In the genomic region with DNA sequence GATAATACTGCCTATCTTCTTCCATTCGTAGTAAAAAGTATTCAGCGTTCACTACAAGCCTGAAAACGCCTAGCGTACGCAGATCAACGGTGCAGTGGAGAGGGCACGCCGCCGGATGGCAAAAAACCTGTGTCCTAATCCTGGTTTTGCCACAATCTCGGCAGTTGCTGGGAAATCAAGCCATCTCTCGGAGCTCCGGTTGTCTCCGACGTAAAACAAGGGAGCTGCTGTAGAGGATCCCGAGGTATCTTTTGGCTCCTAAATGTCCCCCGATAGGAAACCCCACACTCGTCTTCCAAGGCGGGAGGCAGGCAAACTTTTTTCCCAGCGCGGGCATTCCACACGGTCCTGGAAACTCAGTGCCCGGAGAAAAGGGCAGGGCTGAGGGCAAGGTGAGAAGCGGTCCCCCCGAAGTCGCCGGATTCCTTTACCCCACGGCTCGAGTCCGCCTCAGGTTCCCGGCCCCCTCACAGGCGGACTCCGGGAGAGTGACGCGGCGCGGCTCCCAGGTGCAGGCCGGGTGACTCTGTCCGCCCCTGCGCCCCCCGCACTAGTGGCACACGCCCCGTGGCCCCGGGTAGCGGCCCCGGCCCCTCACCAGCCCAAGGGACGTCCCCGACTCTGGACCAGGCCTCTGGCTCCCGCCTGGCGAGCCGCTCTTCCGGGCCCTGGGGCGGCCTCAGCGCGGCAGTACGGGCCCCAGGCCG, we compare ENCODE assay signal across 8 cellular contexts. TPM values are rescaled to one million over a fixed set of nuclear protein-coding genes. Genes with fewer than 3 reads are reported as not detected.
DNase-seq lines count a peak whose midpoint lies in the region; ATAC-seq lines count a peak whose summit lies in the region.

No MANE protein-coding gene starts in this region.

- H3K27ac Mint-ChIP-seq in activated CD4-positive, alpha-beta T cell treated with anti-CD3 and anti-CD28 coated beads, Interleukin-2, amount 10 ng/mL, durations not matched to agents 7 days and 5 days = peak overlapping the region; percentile 90
- H3K27ac Mint-ChIP-seq in effector memory CD8-positive, alpha-beta T cell = peak overlapping the region; percentile 69 to 72
- H3K27ac Mint-ChIP-seq in memory B cell = peak overlapping the region; percentile 84
- H3K27ac Mint-ChIP-seq in stimulated activated naive CD8-positive, alpha-beta T cell treated with anti-CD3 and anti-CD28 coated beads, Interleukin-15, Interleukin-2, amounts not matched to agents 100 ng/mL and 50 ng/mL, for 24 hours = peak overlapping the region; percentile 76

- no peaks in the 10 kb centered on the region for H3K27me3 ChIP-seq in ACC112 (ENCODE audit: insufficient read depth, low read length)

- H3K9me3 Mint-ChIP-seq in activated CD4-positive, alpha-beta T cell treated with anti-CD3 and anti-CD28 coated beads, Interleukin-2, amount 10 ng/mL, durations not matched to agents 7 days and 5 days = no peaks in the 10 kb centered on the region
- no peaks in the 10 kb centered on the region for H3K9me3 Mint-ChIP-seq in effector memory CD8-positive, alpha-beta T cell
- no peaks in the 10 kb centered on the region for H3K9me3 Mint-ChIP-seq in memory B cell
- H3K9me3 Mint-ChIP-seq in stimulated activated naive CD8-positive, alpha-beta T cell treated with anti-CD3 and anti-CD28 coated beads, Interleukin-15, Interleukin-2, amounts not matched to agents 100 ng/mL and 50 ng/mL, for 24 hours = no peaks in the 10 kb centered on the region

- H3K36me3 ChIP-seq in ACC112 (ENCODE audit: insufficient read depth, low read length) = no peaks in the 10 kb centered on the region

- H3K4me3 Mint-ChIP-seq in activated CD4-positive, alpha-beta T cell treated with anti-CD3 and anti-CD28 coated beads, Interleukin-2, amount 10 ng/mL, durations not matched to agents 7 days and 5 days = peak overlapping the region; percentile 83
- peak overlapping the region; percentile 87 to 90 for H3K4me3 Mint-ChIP-seq in effector memory CD8-positive, alpha-beta T cell
- peak overlapping the region; percentile 91 for H3K4me3 Mint-ChIP-seq in memory B cell
- H3K4me3 Mint-ChIP-seq in stimulated activated naive CD8-positive, alpha-beta T cell treated with anti-CD3 and anti-CD28 coated beads, Interleukin-15, Interleukin-2, amounts not matched to agents 100 ng/mL and 50 ng/mL, for 24 hours = peak overlapping the region; percentile 86

- peak overlapping the region; percentile 72 for H3K27ac ChIP-seq in ACC112 (ENCODE audit: low read depth, low read length)

- peaks cover 27% of the 10 kb centered on the region for H3K4me1 Mint-ChIP-seq in activated CD4-positive, alpha-beta T cell treated with anti-CD3 and anti-CD28 coated beads, Interleukin-2, amount 10 ng/mL, durations not matched to agents 7 days and 5 days
- H3K4me1 Mint-ChIP-seq in effector memory CD8-positive, alpha-beta T cell (ENCODE audit: low read depth in 2 of 2) = peaks cover 30 to 40% of the 10 kb centered on the region in 2 donors
- peaks cover 24% of the 10 kb centered on the region for H3K4me1 Mint-ChIP-seq in memory B cell
- peaks cover 48% of the 10 kb centered on the region for H3K4me1 Mint-ChIP-seq in stimulated activated naive CD8-positive, alpha-beta T cell treated with anti-CD3 and anti-CD28 coated beads, Interleukin-15, Interleukin-2, amounts not matched to agents 100 ng/mL and 50 ng/mL, for 24 hours (ENCODE audit: low read depth)

- POLR2A ChIA-PET in activated CD4-positive, alpha-beta T cell treated with anti-CD3 and anti-CD28 coated beads, Interleukin-2, amount 10 ng/mL, durations not matched to agents 7 days and 5 days (lab: Charles Lee) = interaction anchor here (0.6 to 1.0 kb wide), 2 partner anchors 56 to 482 kb away, joined by 3 read pairs; no protein-coding TSS in a partner anchor

- H3K36me3 Mint-ChIP-seq in activated CD4-positive, alpha-beta T cell treated with anti-CD3 and anti-CD28 coated beads, Interleukin-2, amount 10 ng/mL, durations not matched to agents 7 days and 5 days (ENCODE audit: low read depth) = peaks cover 9% of the 10 kb centered on the region
- H3K36me3 Mint-ChIP-seq in effector memory CD8-positive, alpha-beta T cell (ENCODE audit: insufficient read depth) = peaks cover 21% of the 10 kb centered on the region
- no peaks in the 10 kb centered on the region for H3K36me3 Mint-ChIP-seq in memory B cell
- H3K36me3 Mint-ChIP-seq in stimulated activated naive CD8-positive, alpha-beta T cell treated with anti-CD3 and anti-CD28 coated beads, Interleukin-15, Interleukin-2, amounts not matched to agents 100 ng/mL and 50 ng/mL, for 24 hours (ENCODE audit: low read depth) = peaks cover 22% of the 10 kb centered on the region

- H3K27me3 Mint-ChIP-seq in activated CD4-positive, alpha-beta T cell treated with anti-CD3 and anti-CD28 coated beads, Interleukin-2, amount 10 ng/mL, durations not matched to agents 7 days and 5 days = peaks cover 2% of the 10 kb centered on the region
- H3K27me3 Mint-ChIP-seq in effector memory CD8-positive, alpha-beta T cell = no peaks in the 10 kb centered on the region
- no peaks in the 10 kb centered on the region for H3K27me3 Mint-ChIP-seq in memory B cell
- no peaks in the 10 kb centered on the region for H3K27me3 Mint-ChIP-seq in stimulated activated naive CD8-positive, alpha-beta T cell treated with anti-CD3 and anti-CD28 coated beads, Interleukin-15, Interleukin-2, amounts not matched to agents 100 ng/mL and 50 ng/mL, for 24 hours

- peaks cover 27% of the 10 kb centered on the region for H3K4me1 ChIP-seq in ACC112 (ENCODE audit: control insufficient read depth, insufficient read depth, low read length, unreplicated experiment)

- H3K4me3 ChIP-seq in ACC112 (ENCODE audit: low read depth, low read length) = peak overlapping the region; percentile 92

- H2AFZ ChIP-seq in ACC112 (ENCODE audit: low read length, unreplicated experiment) = peak overlapping the region; percentile 86

- peaks cover 34% of the 10 kb centered on the region for H3K79me2 ChIP-seq in ACC112 (ENCODE audit: control insufficient read depth, insufficient read depth, low read length, unreplicated experiment)

- CTCF ChIA-PET in activated CD4-positive, alpha-beta T cell treated with anti-CD3 and anti-CD28 coated beads, Interleukin-2, amount 10 ng/mL, durations not matched to agents 7 days and 5 days (lab: Charles Lee) = interaction anchor here (0.6 to 4.1 kb wide), 17 partner anchors 8 to 74 kb away, joined by 3 to 18 read pairs (median 5); no protein-coding TSS in a partner anchor

- DNase-seq in Kasumi-1 (lab: John Stamatoyannopoulos, UW) (peak; percentile 36 to 70), memory B cell (ENCODE audit: low spot score in 2 of 2) (peak; percentile 21 to 23)
- DNase-seq in activated CD4-positive, alpha-beta T cell treated with anti-CD3 and anti-CD28 coated beads, Interleukin-2, amount 10 ng/mL, durations not matched to agents 7 days and 5 days = peak; percentile 46
- DNase-seq in effector memory CD8-positive, alpha-beta T cell = peak; percentile 5 to 15 (median 11)

- ATAC-seq in GM18909 (IDR thresholded peaks at IDR 0.05; ENCODE audit: poor library complexity, unreplicated experiment) = peak; percentile 29
- ATAC-seq in effector memory CD8-positive, alpha-beta T cell (replicated peaks) = peak; percentile 7
- ATAC-seq in memory B cell (ENCODE audit: low read depth) = peak; percentile 12
- no peak for ATAC-seq in GM18873 (IDR thresholded peaks at IDR 0.05; ENCODE audit: low FRiP score, unreplicated experiment)

RNA-seq across cellular contexts. Expression of gene IDE, which starts 0.6 kb away (rescaled TPM):
- total RNA-seq in activated CD4-positive, alpha-beta T cell treated with anti-CD3 and anti-CD28 coated beads, Interleukin-2, amount 10 ng/mL, durations not matched to agents 7 days and 5 days = 10 to 100 TPM; 21.7 to 29.0 TPM

RNA-seq across cellular contexts. Expression of gene KIF11, which starts 19.7 kb away (rescaled TPM):
- 100 to 1,000 TPM in 1 of 2 experiments, 10 to 100 TPM in 1; 89.8 to 105 TPM for total RNA-seq in activated CD4-positive, alpha-beta T cell treated with anti-CD3 and anti-CD28 coated beads, Interleukin-2, amount 10 ng/mL, durations not matched to agents 7 days and 5 days
